In the genomic region with DNA sequence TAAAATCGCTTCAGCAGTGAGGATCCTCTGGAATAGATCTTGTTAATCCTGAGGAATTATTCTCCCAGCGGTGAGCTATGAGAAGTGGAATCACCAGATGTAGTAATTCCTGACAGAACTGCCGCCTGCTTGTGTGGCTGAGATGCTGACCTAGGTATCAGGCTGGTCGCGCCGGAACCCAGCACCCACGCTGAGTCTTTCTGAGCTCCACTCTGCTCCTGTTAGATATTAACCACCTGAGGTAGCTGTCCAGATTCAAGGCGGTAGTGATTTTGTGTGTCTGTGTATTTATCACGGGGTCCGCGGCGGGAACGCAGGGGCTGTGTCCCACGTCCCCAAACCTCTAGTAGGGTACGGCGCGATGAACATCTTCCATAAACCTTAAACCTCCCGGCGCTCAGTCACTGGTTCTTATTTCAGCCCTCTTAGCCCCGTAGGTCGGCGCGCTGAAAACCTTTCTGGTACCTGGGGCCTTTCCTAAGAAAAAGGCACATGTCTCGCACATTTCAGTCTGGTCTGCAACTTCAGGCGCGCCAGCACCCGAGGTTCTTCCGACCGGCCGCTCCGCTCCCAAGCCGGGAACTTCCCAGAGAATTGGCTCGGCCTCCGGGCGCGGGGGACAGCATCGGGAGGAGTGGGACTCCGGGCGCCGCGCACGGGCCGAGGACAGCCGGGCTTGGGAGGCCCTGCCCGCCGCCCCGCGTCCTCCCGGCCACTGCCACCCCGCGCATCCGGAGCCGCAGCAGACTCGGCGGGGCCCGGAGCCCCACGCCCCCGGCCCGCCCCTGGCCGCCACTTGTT, we compare ENCODE assay signal across 8 cellular contexts. TPM values are rescaled to one million over a fixed set of nuclear protein-coding genes. Genes with fewer than 3 reads are reported as not detected.
DNase-seq lines count a peak whose midpoint lies in the region; ATAC-seq and TF ChIP-seq lines count a peak whose summit lies in the region.

No MANE protein-coding gene starts in this region.

- no peaks in the 10 kb centered on the region for H3K27me3 Mint-ChIP-seq in Caco-2 (ENCODE audit: insufficient read depth, unreplicated experiment)

- peaks cover 34% of the 10 kb centered on the region for H3K4me1 Mint-ChIP-seq in Caco-2 (ENCODE audit: low read depth, unreplicated experiment)

- TF ChIP-seq CTCF in Caco-2 (IDR thresholded peaks at IDR 0.05; ENCODE audit: insufficient read depth in 1 of 2, low read depth in 1 of 2, low read length in 1 of 2, severe bottlenecking in 1 of 2, unreplicated experiment in 1 of 2) (no peak), fibroblast of pulmonary artery (IDR thresholded peaks at IDR 0.05; ENCODE audit: low read length, missing control alignments) (no peak), ovary (IDR thresholded peaks at IDR 0.05) (no peak)

- peak overlapping the region; percentile 84 for H3K4me3 Mint-ChIP-seq in Caco-2 (ENCODE audit: unreplicated experiment)

- H3K36me3 ChIP-seq in Caco-2 (ENCODE audit: control insufficient read depth, insufficient read depth, low read length) (peaks cover 3% of the 10 kb centered on the region), ovary (no peaks in the 10 kb centered on the region)

- H3K27ac ChIP-seq in ovary: peak overlapping the region; percentile 69 to 93

- no peaks in the 10 kb centered on the region for H3K9me3 Mint-ChIP-seq in Caco-2 (ENCODE audit: unreplicated experiment)

- BruUV-seq in Caco-2 (replicated peaks; lab: Mats Ljungman, UMichigan): TSS peak; percentile 86

- no peaks in the 10 kb centered on the region for H3K9me3 ChIP-seq in Caco-2
- no peaks in the 10 kb centered on the region for H3K9me3 ChIP-seq in ovary

- H3K27me3 ChIP-seq in Caco-2 (replicated peaks; ENCODE audit: control insufficient read depth, insufficient read depth, low read length) (no peaks in the 10 kb centered on the region), ovary (no peaks in the 10 kb centered on the region)

- peak; percentile 1 for ATAC-seq in GM19035 (IDR thresholded peaks at IDR 0.05; ENCODE audit: unreplicated experiment)

- H3K4me3 ChIP-seq in Caco-2 (ENCODE audit: low read depth, low read length) (peak overlapping the region; percentile 96), fibroblast of pulmonary artery (replicated peaks; ENCODE audit: low read depth, low read length) (peak overlapping the region; percentile 65), ovary (peak overlapping the region; percentile 70)

- peak in 1 of 2 experiments; percentile 55 for DNase-seq in Caco-2
- DNase-seq in activated CD4-positive, alpha-beta T cell treated with anti-CD3 and anti-CD28 coated beads, Interleukin-2, amount 50 U/mL, for 48 hours: peak; percentile 30 to 55
- DNase-seq in fibroblast of pulmonary artery (ENCODE audit: low read depth): peak; percentile 59
- no peak for DNase-seq in ovary
- no peak for DNase-seq in NCI-H2196 treated with DMSO at 0.1 percent for 48 hours (lab: John Stamatoyannopoulos, UW; ENCODE audit: unreplicated experiment)
- no peak for DNase-seq in GF-D8 (lab: John Stamatoyannopoulos, UW)

- intact Hi-C loops in Caco-2 (cut with micrococcal nuclease; ENCODE audit: unreplicated experiment): loop anchor here (2.0 to 5.0 kb wide), 3 partner anchors 53 to 178 kb away; partner anchors contain the start of gene KANSL3
- intact Hi-C loops in ovary (cut with DNase I): no loop called here

- CTCF ChIA-PET in Caco-2 (lab: Charles Lee): interaction anchor here (1.0 to 1.8 kb wide), 5 partner anchors 42 to 54 kb away, joined by 4 to 11 read pairs (median 5); partner anchors contain the start of genes ANKRD39 and CNNM4

- H3K27ac Mint-ChIP-seq in Caco-2 (ENCODE audit: unreplicated experiment): peak overlapping the region; percentile 42

- POLR2A ChIA-PET in Caco-2 (lab: Charles Lee): interaction anchor here (0.5 kb wide), 3 partner anchors 43 to 55 kb away, joined by 3 to 10 read pairs (median 7); no protein-coding TSS in a partner anchor

- H3K4me1 ChIP-seq in Caco-2: peaks cover 24% of the 10 kb centered on the region
- H3K4me1 ChIP-seq in ovary (ENCODE audit: insufficient read depth): peaks cover 19% of the 10 kb centered on the region

- peaks cover 54% of the 10 kb centered on the region for H3K36me3 Mint-ChIP-seq in Caco-2 (ENCODE audit: insufficient read depth, unreplicated experiment)

- TF ChIP-seq RAD21 in Ishikawa (IDR thresholded peaks at IDR 0.05; ENCODE audit: low read depth): no peak

- no peak for TF ChIP-seq POLR2A in ovary (IDR thresholded peaks at IDR 0.05)

- 1 to 3% (median 2%) methylated on average over 39 to 60 of the region's 60 CpGs for WGBS in ovary, 3 donors

- TF ChIP-seq EP300 in Ishikawa (IDR thresholded peaks at IDR 0.05; ENCODE audit: borderline replicate concordance) (no peak), ovary (IDR thresholded peaks at IDR 0.05) (no peak)

TF ChIP-seq in Ishikawa, 13 proteins besides CTCF, POLR2A, EP300 and RAD21:
- TF ChIP-seq MAX (IDR thresholded peaks at IDR 0.05) (peak; percentile 47; the same call in 1 of the 2 replicates), TEAD4 (IDR thresholded peaks at IDR 0.05) (no peak), TAF1 (IDR thresholded peaks at IDR 0.05; ENCODE audit: low read depth) (no peak), FOXM1 (IDR thresholded peaks at IDR 0.05; ENCODE audit: borderline replicate concordance, low read depth) (no peak), NFIC (IDR thresholded peaks at IDR 0.05) (no peak), YY1 (IDR thresholded peaks at IDR 0.05; ENCODE audit: low read depth) (no peak), CEBPB (IDR thresholded peaks at IDR 0.05) (no peak), EGR1 (IDR thresholded peaks at IDR 0.05) (no peak), TCF12 (IDR thresholded peaks at IDR 0.05; ENCODE audit: low read depth) (no peak), CREB1 (IDR thresholded peaks at IDR 0.05; ENCODE audit: low read depth) (no peak), ZBTB7A (IDR thresholded peaks at IDR 0.05; ENCODE audit: low read depth) (peak; percentile 59)
- TF ChIP-seq, protein P1, sequence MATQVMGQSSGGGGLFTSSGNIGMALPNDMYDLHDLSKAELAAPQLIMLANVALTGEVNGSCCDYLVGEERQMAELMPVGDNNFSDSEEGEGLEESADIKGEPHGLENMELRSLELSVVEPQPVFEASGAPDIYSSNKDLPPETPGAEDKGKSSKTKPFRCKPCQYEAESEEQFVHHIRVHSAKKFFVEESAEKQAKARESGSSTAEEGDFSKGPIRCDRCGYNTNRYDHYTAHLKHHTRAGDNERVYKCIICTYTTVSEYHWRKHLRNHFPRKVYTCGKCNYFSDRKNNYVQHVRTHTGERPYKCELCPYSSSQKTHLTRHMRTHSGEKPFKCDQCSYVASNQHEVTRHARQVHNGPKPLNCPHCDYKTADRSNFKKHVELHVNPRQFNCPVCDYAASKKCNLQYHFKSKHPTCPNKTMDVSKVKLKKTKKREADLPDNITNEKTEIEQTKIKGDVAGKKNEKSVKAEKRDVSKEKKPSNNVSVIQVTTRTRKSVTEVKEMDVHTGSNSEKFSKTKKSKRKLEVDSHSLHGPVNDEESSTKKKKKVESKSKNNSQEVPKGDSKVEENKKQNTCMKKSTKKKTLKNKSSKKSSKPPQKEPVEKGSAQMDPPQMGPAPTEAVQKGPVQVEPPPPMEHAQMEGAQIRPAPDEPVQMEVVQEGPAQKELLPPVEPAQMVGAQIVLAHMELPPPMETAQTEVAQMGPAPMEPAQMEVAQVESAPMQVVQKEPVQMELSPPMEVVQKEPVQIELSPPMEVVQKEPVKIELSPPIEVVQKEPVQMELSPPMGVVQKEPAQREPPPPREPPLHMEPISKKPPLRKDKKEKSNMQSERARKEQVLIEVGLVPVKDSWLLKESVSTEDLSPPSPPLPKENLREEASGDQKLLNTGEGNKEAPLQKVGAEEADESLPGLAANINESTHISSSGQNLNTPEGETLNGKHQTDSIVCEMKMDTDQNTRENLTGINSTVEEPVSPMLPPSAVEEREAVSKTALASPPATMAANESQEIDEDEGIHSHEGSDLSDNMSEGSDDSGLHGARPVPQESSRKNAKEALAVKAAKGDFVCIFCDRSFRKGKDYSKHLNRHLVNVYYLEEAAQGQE (IDR thresholded peaks at IDR 0.05; ENCODE audit: low read depth): no peak
- TF ChIP-seq, protein P2, sequence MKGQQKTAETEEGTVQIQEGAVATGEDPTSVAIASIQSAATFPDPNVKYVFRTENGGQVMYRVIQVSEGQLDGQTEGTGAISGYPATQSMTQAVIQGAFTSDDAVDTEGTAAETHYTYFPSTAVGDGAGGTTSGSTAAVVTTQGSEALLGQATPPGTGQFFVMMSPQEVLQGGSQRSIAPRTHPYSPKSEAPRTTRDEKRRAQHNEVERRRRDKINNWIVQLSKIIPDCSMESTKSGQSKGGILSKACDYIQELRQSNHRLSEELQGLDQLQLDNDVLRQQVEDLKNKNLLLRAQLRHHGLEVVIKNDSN (IDR thresholded peaks at IDR 0.05): no peak

RNA-seq across cellular contexts. Expression of gene CNNM3, which starts 0.5 kb away (rescaled TPM):
- total RNA-seq in Caco-2 (2022) (62.5 and 69.1 TPM in 2 replicates), ovary (10 to 100 TPM; 13.0 to 23.1 (median 18.6) TPM)
- polyA plus RNA-seq in ovary: 10 to 100 TPM; 13.1 to 14.0 TPM

RNA-seq across cellular contexts. Expression of gene ANKRD23, which starts 28.3 kb away (rescaled TPM):
- total RNA-seq in Caco-2 (2022): 2.5 and 7.4 TPM in 2 replicates
- total RNA-seq in ovary: 10 to 100 TPM in 4 of 7 donors, 1 to 10 TPM in 3; 5.3 to 14.1 (median 11.5) TPM
- 1 to 10 TPM; 1.4 to 6.4 TPM for polyA plus RNA-seq in ovary

RNA-seq across cellular contexts. Expression of gene ANKRD39, which starts 42.3 kb away (rescaled TPM):
- total RNA-seq in Caco-2 (2022) (19.3 and 21.6 TPM in 2 replicates), ovary (10 to 100 TPM; 10.3 to 14.7 (median 12.7) TPM)
- 10 to 100 TPM in 1 of 2 donors, 1 to 10 TPM in 1; 2.6 to 14.1 TPM for polyA plus RNA-seq in ovary

RNA-seq across cellular contexts. Expression of gene SEMA4C, which starts 54.4 kb away (rescaled TPM):
- 29.9 and 31.4 TPM in 2 replicates for total RNA-seq in Caco-2 (2022)
- total RNA-seq in ovary: 10 to 100 TPM; 29.4 to 59.2 (median 47.2) TPM
- 10 to 100 TPM; 17.3 to 46.9 TPM for polyA plus RNA-seq in ovary

RNA-seq across cellular contexts. Expression of gene CNNM4, which starts 54.8 kb away (rescaled TPM):
- total RNA-seq in Caco-2 (2022): 23.2 and 28.3 TPM in 2 replicates
- 1 to 10 TPM; 3.9 to 8.3 (median 7.0) TPM for total RNA-seq in ovary
- 1 to 10 TPM; 2.7 to 7.1 TPM for polyA plus RNA-seq in ovary

Comparison
In these comparisons a context has a peak if more than half of its experiments do, and no peak if none do; other contexts are left out.
1. DNase-seq: peak in activated CD4-positive, alpha-beta T cell treated with anti-CD3 and anti-CD28 coated beads, Interleukin-2, amount 50 U/mL, for 48 hours (2 of 2) and fibroblast of pulmonary artery (single experiment); none in ovary (0 of 5), NCI-H2196 treated with DMSO at 0.1 percent for 48 hours (single experiment) and GF-D8 (single experiment).
2. Peak in every context shown above with its lines, with median percentiles within 50 percentile points of each other: H3K4me3 ChIP-seq.